Comparison of ENCODE assay signal across 8 cellular contexts in the genomic region with DNA sequence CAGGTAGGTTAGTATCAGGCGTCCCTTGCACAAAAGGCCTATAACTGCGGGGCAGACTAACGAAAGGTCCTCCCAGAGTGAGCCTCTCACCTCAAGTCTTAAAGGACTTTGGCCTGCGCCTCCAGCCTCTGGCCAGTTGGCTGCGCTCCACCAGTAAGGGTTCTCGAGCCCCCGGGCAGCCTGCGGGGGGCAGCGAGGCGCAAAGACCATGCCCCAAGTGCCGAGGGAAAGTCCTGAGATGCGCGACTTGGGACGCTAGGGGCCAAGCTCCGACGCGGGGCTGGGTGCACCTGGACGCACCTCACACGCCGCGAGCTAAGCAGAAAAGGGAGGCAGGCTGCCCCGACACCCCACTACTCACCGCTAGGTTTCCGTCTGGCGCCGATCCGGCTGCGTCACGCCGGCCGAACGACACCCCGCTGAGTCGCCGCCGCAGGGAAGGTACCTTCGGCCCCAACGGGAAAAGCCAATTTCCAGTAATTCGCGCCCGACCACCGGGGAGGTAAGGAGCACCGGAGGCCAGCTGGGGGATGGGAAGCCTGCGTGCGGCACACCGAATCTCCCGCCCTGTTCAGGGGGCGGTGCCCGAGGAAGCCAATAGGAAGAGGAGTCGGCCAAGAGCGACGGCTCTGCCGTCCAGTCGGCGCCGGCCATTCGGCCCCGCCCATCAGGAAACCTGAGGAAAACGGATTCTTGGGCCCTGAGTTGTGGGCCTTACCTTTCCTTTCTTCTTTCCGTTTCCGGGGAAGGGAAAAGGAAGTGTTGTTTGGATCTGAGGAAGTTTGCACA. TPM values are rescaled to one million over a fixed set of nuclear protein-coding genes. Genes with fewer than 3 reads are reported as not detected.
DNase-seq lines count a peak whose midpoint lies in the region; ATAC-seq and TF ChIP-seq lines count a peak whose summit lies in the region.

ORC2 (minus strand) TSS at position 532 of the 789 bp plus-strand sequence. CDS start 5,537 bp downstream, outside the sequence.

- no peaks in the 10 kb centered on the region for H3K27me3 Mint-ChIP-seq in CD14-positive monocyte (ENCODE audit: low read depth in 3 of 3)
- H3K27me3 Mint-ChIP-seq in activated CD4-positive, alpha-beta T cell treated with anti-CD3 and anti-CD28 coated beads, Interleukin-2, amount 10 ng/mL, durations not matched to agents 7 days and 5 days = no peaks in the 10 kb centered on the region

- peaks cover 35% of the 10 kb centered on the region for H3K4me1 Mint-ChIP-seq in CD14-positive monocyte
- H3K4me1 Mint-ChIP-seq in activated CD4-positive, alpha-beta T cell treated with anti-CD3 and anti-CD28 coated beads, Interleukin-2, amount 10 ng/mL, durations not matched to agents 7 days and 5 days = peaks cover 66% of the 10 kb centered on the region

- peak within 1 kb of the TSS; percentile 93 to 98 (median 97) for H3K27ac Mint-ChIP-seq in CD14-positive monocyte
- H3K27ac Mint-ChIP-seq in activated CD4-positive, alpha-beta T cell treated with anti-CD3 and anti-CD28 coated beads, Interleukin-2, amount 10 ng/mL, durations not matched to agents 7 days and 5 days = peak within 1 kb of the TSS; percentile 98

- H3K4me3 Mint-ChIP-seq in CD14-positive monocyte = peak within 1 kb of the TSS; percentile 93 to 95
- peak within 1 kb of the TSS; percentile 93 for H3K4me3 Mint-ChIP-seq in activated CD4-positive, alpha-beta T cell treated with anti-CD3 and anti-CD28 coated beads, Interleukin-2, amount 10 ng/mL, durations not matched to agents 7 days and 5 days

- intact Hi-C loops in CD14-positive monocyte (cut with micrococcal nuclease) = loop anchor here (5.0 to 10.0 kb wide), 4 partner anchors 104 to 221 kb away; partner anchors contain the start of genes CASP10 (in 1 of the 2) and CFLAR (in 1 of the 2)

- DNase-seq in CD14-positive monocyte (ENCODE audit: low spot score) (peak; percentile 86), NCI-H69 (lab: John Stamatoyannopoulos, UW) (peak; percentile 96), dedifferentiated amniotic fluid mesenchymal stem cell (ENCODE audit: extremely low spot score) (peak; percentile 91), left kidney (ENCODE audit: low read depth, low spot score) (peak; percentile 98)
- peak; percentile 93 for DNase-seq in activated CD4-positive, alpha-beta T cell treated with anti-CD3 and anti-CD28 coated beads, Interleukin-2, amount 10 ng/mL, durations not matched to agents 7 days and 5 days
- DNase-seq in stimulated activated CD4-positive, alpha-beta T cell treated with anti-CD3 and anti-CD28 coated beads, Interleukin-2, amount 100 ng/mL, for 24 hours = peak; percentile 94 to 95

- peaks cover 6 to 15% of the 10 kb centered on the region in 2 donors for H3K36me3 Mint-ChIP-seq in CD14-positive monocyte
- peaks cover 26% of the 10 kb centered on the region for H3K36me3 Mint-ChIP-seq in activated CD4-positive, alpha-beta T cell treated with anti-CD3 and anti-CD28 coated beads, Interleukin-2, amount 10 ng/mL, durations not matched to agents 7 days and 5 days (ENCODE audit: low read depth)

- ATAC-seq in GM19351 (IDR thresholded peaks at IDR 0.05; ENCODE audit: unreplicated experiment) (peak; percentile 85), HG03521 (IDR thresholded peaks at IDR 0.05; ENCODE audit: unreplicated experiment) (peak; percentile 92)

- CTCF ChIA-PET in activated CD4-positive, alpha-beta T cell treated with anti-CD3 and anti-CD28 coated beads, Interleukin-2, amount 10 ng/mL, durations not matched to agents 7 days and 5 days (lab: Charles Lee) = interaction anchor here (0.6 to 4.9 kb wide), 42 partner anchors 8 to 394 kb away, joined by 3 to 42 read pairs (median 4); partner anchors contain the start of gene FLACC1

- H3K9me3 Mint-ChIP-seq in CD14-positive monocyte = peaks cover 0 to 2% (median 0%) of the 10 kb centered on the region in 7 donors
- H3K9me3 Mint-ChIP-seq in activated CD4-positive, alpha-beta T cell treated with anti-CD3 and anti-CD28 coated beads, Interleukin-2, amount 10 ng/mL, durations not matched to agents 7 days and 5 days = no peaks in the 10 kb centered on the region

- peak; percentile 88 for TF ChIP-seq CTCF in CD14-positive monocyte (IDR thresholded peaks at IDR 0.05)

- POLR2A ChIA-PET in activated CD4-positive, alpha-beta T cell treated with anti-CD3 and anti-CD28 coated beads, Interleukin-2, amount 10 ng/mL, durations not matched to agents 7 days and 5 days (lab: Charles Lee) = no interaction called here

RNA-seq across cellular contexts. Expression of gene ORC2, which starts in this region (rescaled TPM):
- 1 to 10 TPM; 3.1 to 3.9 TPM for polyA plus RNA-seq in CD14-positive monocyte
- total RNA-seq in activated CD4-positive, alpha-beta T cell treated with anti-CD3 and anti-CD28 coated beads, Interleukin-2, amount 10 ng/mL, durations not matched to agents 7 days and 5 days = 10 to 100 TPM; 49.2 to 52.6 TPM

Comparison
In these comparisons a context has a peak if more than half of its experiments do, and no peak if none do; other contexts are left out.
1. Peak in every context shown above with its lines: DNase-seq and ATAC-seq.